ENCODE assay signal across 15 cellular contexts in the genomic region with DNA sequence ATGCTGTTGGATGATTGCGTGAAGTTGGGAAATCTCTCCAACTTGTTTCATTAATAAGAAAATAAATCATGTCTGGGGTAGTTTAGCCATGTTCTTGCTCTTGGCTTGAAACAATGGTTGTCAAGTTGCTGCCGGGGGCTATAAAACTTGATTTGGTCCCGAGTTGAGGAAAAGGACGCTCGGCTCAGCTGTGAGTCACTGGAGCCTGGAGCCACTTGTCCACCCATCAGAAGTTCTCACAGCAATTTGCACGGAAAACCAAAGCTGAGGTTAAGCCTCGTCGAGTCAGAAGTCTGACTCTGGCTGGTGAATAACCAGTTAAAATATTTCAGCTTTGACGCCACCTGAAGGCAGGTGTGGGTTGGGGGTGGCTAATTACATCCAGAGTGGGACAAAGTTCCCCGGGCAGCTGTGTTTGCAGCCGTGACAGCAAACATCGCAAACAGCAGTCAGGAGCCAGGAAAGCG. TPM values are rescaled to one million over a fixed set of nuclear protein-coding genes. Genes with fewer than 3 reads are reported as not detected.
DNase-seq lines count a peak whose midpoint lies in the region; ATAC-seq, FAIRE-seq and TF ChIP-seq lines count a peak whose summit lies in the region.
"Had no signal": no experiment of that assay in that cellular context is flagged by ENCODE, and none has a peak within 500 bp of the region (broad histone marks: within the 10 kb centered on the region; RNA-seq: fewer than 3 reads in every experiment).

No MANE protein-coding gene starts in this region.

- TF ChIP-seq CTCF in CD14-positive monocyte (IDR thresholded peaks at IDR 0.05), result no peak
- peak; percentile 37 for TF ChIP-seq CTCF in HepG2 (CRISPR knock-in tag; IDR thresholded peaks at IDR 0.05)
- TF ChIP-seq CTCF in left lung (IDR thresholded peaks at IDR 0.05), result no peak

- ATAC-seq in HepG2, result peak; percentile 64
- ATAC-seq in left lung, result no peak
- ATAC-seq in HG02973 (IDR thresholded peaks at IDR 0.05; ENCODE audit: unreplicated experiment), result no peak
- no peak for ATAC-seq in HG02885 (IDR thresholded peaks at IDR 0.05; ENCODE audit: poor library complexity, unreplicated experiment)
- ATAC-seq: natural killer cell treated with Interleukin-12 subunit alpha and Interleukin-12 subunit beta and Interleukin-15 and Interleukin-18, amount 100 ng/mL, for 72 hours had no signal

- no peaks in the 10 kb centered on the region for H3K79me2 ChIP-seq in HepG2 (ENCODE audit: insufficient read depth, low read length)

- 9% methylated on average over 13 of the region's 13 CpGs for WGBS in HepG2 (ENCODE audit: low lambda C conversion rate)

- H3K4me2 ChIP-seq in HepG2 (ENCODE audit: low read depth, low read length), result peak overlapping the region; percentile 58; the same call in 1 of the 2 replicates

- no peak overlapping the region for H3K9ac ChIP-seq in HepG2 (ENCODE audit: insufficient read depth, low read depth, low read length)

- TF ChIP-seq EP300 in HepG2 (IDR thresholded peaks at IDR 0.05; ENCODE audit: low read depth in 2 of 2, low read length in 2 of 2), result no peak
- TF ChIP-seq EP300 in HepG2 (CRISPR knock-in tag; IDR thresholded peaks at IDR 0.05; ENCODE audit: borderline replicate concordance), result no peak

- H3K27me3 ChIP-seq in HepG2 (ENCODE audit: control insufficient read depth in 1 of 2, insufficient read depth in 2 of 2, low read length in 2 of 2) (peaks cover 1 to 3% of the 10 kb centered on the region in 2 experiments; a peak in 3 of 5 replicates), left lung (peaks cover 0 to 40% of the 10 kb centered on the region in 2 donors)

- peaks cover 39% of the 10 kb centered on the region for H3K4me1 ChIP-seq in HepG2 (ENCODE audit: insufficient read depth, low read length)
- no peaks in the 10 kb centered on the region for H3K4me1 ChIP-seq in left lung

- no TSS peak for BruUV-seq in HepG2 (replicated peaks; lab: Mats Ljungman, UMichigan)

- H3K4me3 ChIP-seq in HepG2 (replicated peaks in 1 of 3; ENCODE audit: insufficient read depth in 1 of 3, low read depth in 2 of 3, low read length in 3 of 3) (peak overlapping the region in 1 of 3 experiments; percentile 28; a peak in 1 of 6 replicates), left lung (no peak overlapping the region)

- H3K27ac ChIP-seq in HepG2 (ENCODE audit: extremely low read length, insufficient read depth, low read length), result no peak overlapping the region
- no peak overlapping the region for H3K27ac ChIP-seq in left lung
- H3K27ac ChIP-seq: C4-2B had no signal

- no peaks in the 10 kb centered on the region for H3K36me3 Mint-ChIP-seq in CD14-positive monocyte
- H3K36me3 Mint-ChIP-seq: natural killer cell treated with Interleukin-12 subunit alpha and Interleukin-12 subunit beta and Interleukin-15 and Interleukin-18, amount 100 ng/mL, for 72 hours had no signal

- POLR2A ChIA-PET in HepG2 (lab: Yijun Ruan, JAX), result no interaction called here

- H3K27ac Mint-ChIP-seq in CD14-positive monocyte, result no peak overlapping the region
- H3K27ac Mint-ChIP-seq: activated naive CD8-positive, alpha-beta T cell; natural killer cell treated with Interleukin-12 subunit alpha and Interleukin-12 subunit beta and Interleukin-15 and Interleukin-18, amount 100 ng/mL, for 72 hours had no signal

- H3K9me3 Mint-ChIP-seq in CD14-positive monocyte, result peaks cover 0 to 5% (median 1%) of the 10 kb centered on the region in 7 donors
- H3K9me3 Mint-ChIP-seq: natural killer cell treated with Interleukin-12 subunit alpha and Interleukin-12 subunit beta and Interleukin-15 and Interleukin-18, amount 100 ng/mL, for 72 hours had no signal

- no peaks in the 10 kb centered on the region for H4K20me1 ChIP-seq in HepG2 (ENCODE audit: insufficient read depth, low read length)

- intact Hi-C loops in CD14-positive monocyte (cut with micrococcal nuclease) (no loop called here), HepG2 (cut with micrococcal nuclease; ENCODE audit: unreplicated experiment) (no loop called here), left lung (cut with DNase I) (no loop called here)

- FAIRE-seq in HepG2 (lab: Jason Lieb, UNC), result no peak
- FAIRE-seq: GM12892 had no signal

- CTCF ChIA-PET in HepG2 (lab: Yijun Ruan, JAX; ENCODE audit: low intra/inter-chr PET ratio, low total read pairs), result no interaction called here

- TF ChIP-seq RAD21 in HepG2 (CRISPR knock-in tag; IDR thresholded peaks at IDR 0.05), result no peak

- no peak for TF ChIP-seq POLR2A in HepG2 (IDR thresholded peaks at IDR 0.05; ENCODE audit: insufficient read depth in 1 of 2, low read depth in 2 of 2, low read length in 2 of 2)

- no peak overlapping the region for H2AFZ ChIP-seq in HepG2 (ENCODE audit: low read length)

- no peak overlapping the region for H3K4me3 Mint-ChIP-seq in CD14-positive monocyte
- H3K4me3 Mint-ChIP-seq: activated naive CD8-positive, alpha-beta T cell; natural killer cell treated with Interleukin-12 subunit alpha and Interleukin-12 subunit beta and Interleukin-15 and Interleukin-18, amount 100 ng/mL, for 72 hours had no signal

- DNase-seq in CD14-positive monocyte (ENCODE audit: low spot score) (peak; percentile 20), HT1080 (ENCODE audit: low read depth) (peak; percentile 47), amniotic stem cell (lab: John Stamatoyannopoulos, UW) (peak; percentile 73), HepG2 (ENCODE audit: low spot score) (no peak), left lung (no peak), mucosa of gallbladder (ENCODE audit: low spot score) (no peak)
- DNase-seq: activated CD4-positive, alpha-beta T cell treated with anti-CD3 and anti-CD28 coated beads, Interleukin-2, amount 50 U/mL, for 1 hour; effector CD4-positive, alpha-beta T cell; NCI-H2171 treated with DMSO at 0.1 percent for 48 hours had no signal

- H3K36me3 ChIP-seq in HepG2 (replicated peaks in 1 of 2; ENCODE audit: control insufficient read depth in 1 of 2, insufficient read depth in 2 of 2, low read length in 2 of 2) (no peaks in the 10 kb centered on the region), left lung (no peaks in the 10 kb centered on the region)

- in situ Hi-C loops in HepG2 (cut with HindIII; ENCODE audit: extremely low pct_ligation_motif_present, low pct_unique_long_range_greater_than_20kb), result no loop called here

- no peaks in the 10 kb centered on the region for H3K9me3 ChIP-seq in HepG2 (ENCODE audit: low read length)
- H3K9me3 ChIP-seq in left lung, result no peaks in the 10 kb centered on the region

- H3K27me3 Mint-ChIP-seq in CD14-positive monocyte (ENCODE audit: low read depth in 3 of 3), result peaks cover 12 to 41% (median 37%) of the 10 kb centered on the region in 3 donors

- H3K4me1 Mint-ChIP-seq in CD14-positive monocyte, result peaks cover 8% of the 10 kb centered on the region

TF ChIP-seq in HepG2, 621 proteins besides CTCF, POLR2A, EP300 and RAD21 (continues in another document):
- TF ChIP-seq ZBTB1 (CRISPR knock-in tag; IDR thresholded peaks at IDR 0.05; ENCODE audit: borderline replicate concordance) (no peak), NR3C1 (CRISPR knock-in tag; IDR thresholded peaks at IDR 0.05) (no peak), ZNF496 (CRISPR knock-in tag; IDR thresholded peaks at IDR 0.05; ENCODE audit: insufficient replicate concordance) (no peak), PPARG (CRISPR knock-in tag; conservative IDR thresholded peaks at IDR 0.05) (peak; percentile 79), LCORL (IDR thresholded peaks at IDR 0.05) (no peak), LCORL (CRISPR knock-in tag; IDR thresholded peaks at IDR 0.05) (peak; percentile 18; the same call in 1 of the 2 replicates)

RNA-seq across cellular contexts. Expression of gene RIPK4, which starts 19.7 kb away (rescaled TPM):
- under 1 TPM in 1 of 2 donors, not detected in 1; 0.09 TPM for polyA plus RNA-seq in CD14-positive monocyte
- total RNA-seq in HT1080 (2014; rRNA removed; shearing (Covaris generic)), result 0.20 and 0.31 TPM in 2 replicates
- polyA plus RNA-seq in HT1080 (2015; cell fraction: cytosol; rRNA removed), result 1.4 and 1.8 TPM in 2 replicates
- 2.2 and 2.9 TPM in 2 replicates for polyA plus RNA-seq in HT1080 (2015; cell fraction: nucleus; rRNA removed)
- total RNA-seq in HepG2 (2016; rRNA removed; fragmentation: Illumina TruSeq; extraction: Trizol), result 4.9 and 5.3 TPM in 2 replicates
- total RNA-seq in HepG2 (2016; cell fraction: cytosol; rRNA removed; fragmentation: Illumina TruSeq; extraction: Trizol; ENCODE audit: low read depth), result 0.51 and 0.71 TPM in 2 replicates
- 4.4 and 5.2 TPM in 2 replicates for total RNA-seq in HepG2 (2016; cell fraction: insoluble cytoplasmic fraction; rRNA removed; fragmentation: Illumina TruSeq; extraction: Trizol)
- total RNA-seq in HepG2 (2016; cell fraction: membrane; rRNA removed; fragmentation: Illumina TruSeq; extraction: Trizol), result 2.1 and 2.3 TPM in 2 replicates
- 3.5 and 4.3 TPM in 2 replicates for total RNA-seq in HepG2 (2016; cell fraction: nucleus; rRNA removed; fragmentation: Illumina TruSeq; extraction: Trizol)
- 3.1 and 3.7 TPM in 2 replicates for polyA plus RNA-seq in HepG2 (2011; rRNA removed)
- 2.8 TPM in 2 replicates for polyA plus RNA-seq in HepG2 (2011; cell fraction: cytosol; rRNA removed)
- polyA plus RNA-seq in HepG2 (2011; cell fraction: nucleus; rRNA removed), result 11.6 and 15.3 TPM in 2 replicates
- polyA plus RNA-seq in HepG2 (2012), result 5.1 and 8.2 TPM in 2 replicates
- 0.29 and 0.38 TPM in 2 replicates for polyA plus RNA-seq in HepG2 (2016; cell fraction: cytosol; fragmentation: Illumina TruSeq; extraction: Trizol; ENCODE audit: low read depth)
- 3.7 and 4.2 TPM in 2 replicates for polyA plus RNA-seq in HepG2 (2016; cell fraction: insoluble cytoplasmic fraction; fragmentation: Illumina TruSeq; extraction: Trizol; ENCODE audit: low read depth)
- polyA plus RNA-seq in HepG2 (2016; cell fraction: membrane; fragmentation: Illumina TruSeq; extraction: Trizol; ENCODE audit: low read depth), result 0.65 and 1.0 TPM in 2 replicates
- polyA plus RNA-seq in HepG2 (2016; cell fraction: nucleus; fragmentation: Illumina TruSeq; extraction: Trizol; ENCODE audit: insufficient read depth, low read depth), result 6.2 and 7.7 TPM in 2 replicates
- 0.70 and 14.5 TPM in 2 replicates for polyA minus RNA-seq in HepG2 (2011; rRNA and poly(A)+ RNA removed; ENCODE audit: low replicate concordance)
- polyA minus RNA-seq in HepG2 (2011; cell fraction: cytosol; rRNA and poly(A)+ RNA removed), result 6.3 and 8.3 TPM in 2 replicates
- 4.6 and 8.5 TPM in 2 replicates for polyA minus RNA-seq in HepG2 (2011; cell fraction: nucleus; rRNA and poly(A)+ RNA removed)
- total RNA-seq in left lung, result 10 to 100 TPM in 1 of 2 donors, 1 to 10 TPM in 1; 5.8 to 10.5 TPM
- total RNA-seq in mucosa of gallbladder, result 56.6 TPM

Comparison
In these comparisons a context has a peak if more than half of its experiments do, and no peak if none do; other contexts are left out.
1. DNase-seq: peak in CD14-positive monocyte (single experiment), HT1080 (single experiment) and amniotic stem cell (single experiment); none in HepG2 (single experiment), left lung (0 of 2) and mucosa of gallbladder (single experiment).